9 cellular contexts compared by ENCODE assay signal in genomic region chr22:41524283-41524682, GRCh38. TPM values are rescaled to one million over a fixed set of nuclear protein-coding genes. Genes with fewer than 3 reads are reported as not detected.
A peak's percentile ranks its signal among the peaks of the same experiment; 100 is the strongest.
DNase-seq lines count a peak whose midpoint lies in the region; ATAC-seq and TF ChIP-seq lines count a peak whose summit lies in the region.
"Had no signal": no experiment of that assay in that cellular context is flagged by ENCODE, and none has a peak within 500 bp of the region (broad histone marks: within the 10 kb centered on the region; RNA-seq: fewer than 3 reads in every experiment).

No MANE protein-coding gene starts in this region.

- no peak overlapping the region for H3K9ac ChIP-seq in muscle layer of colon (ENCODE audit: low read length)

- intact Hi-C loops in Right ventricle myocardium inferior (cut with DNase I), result loop anchor here (2.0 kb wide), 1 partner anchor 119 kb away; no protein-coding TSS in a partner anchor
- intact Hi-C loops in cardiac septum (cut with DNase I), result no loop called here
- intact Hi-C loops in dorsolateral prefrontal cortex (cut with DNase I), result no loop called here
- intact Hi-C loops in aorta (cut with DNase I), result loop anchor here in 1 of 2 donors (5.0 to 10.0 kb wide), 2 partner anchors 42 to 239 kb away; partner anchors contain the start of gene RANGAP1

- H3K36me3 ChIP-seq in muscle layer of colon (ENCODE audit: insufficient read depth, low read length), result peaks cover 57% of the 10 kb centered on the region
- H3K36me3 ChIP-seq in aorta (ENCODE audit: control insufficient read depth in 1 of 2, insufficient read depth in 2 of 2, low read length in 1 of 2), result no peaks in the 10 kb centered on the region

- peak overlapping the region in 2 of 59 donors; percentile 2 to 6 for H3K4me3 ChIP-seq in dorsolateral prefrontal cortex
- H3K4me3 ChIP-seq in muscle layer of colon (ENCODE audit: low read depth in 1 of 2, low read length in 2 of 2), result no peak overlapping the region
- no peak overlapping the region for H3K4me3 ChIP-seq in aorta (ENCODE audit: low read length in 2 of 2)

- peak; percentile 51 for ATAC-seq in Right ventricle myocardium inferior
- ATAC-seq in aorta (ENCODE audit: low FRiP score), result peak; percentile 75
- no peak for ATAC-seq in HG02840 (IDR thresholded peaks at IDR 0.05; ENCODE audit: low FRiP score, unreplicated experiment)
- no peak for ATAC-seq in HG03520 (IDR thresholded peaks at IDR 0.05; ENCODE audit: unreplicated experiment)

- no peaks in the 10 kb centered on the region for H3K9me3 ChIP-seq in muscle layer of colon (ENCODE audit: low read length)
- H3K9me3 ChIP-seq in aorta (ENCODE audit: control insufficient read depth, low read length), result no peaks in the 10 kb centered on the region

- H3K27me3 ChIP-seq in dorsolateral prefrontal cortex (no peaks in the 10 kb centered on the region), muscle layer of colon (ENCODE audit: control insufficient read depth in 1 of 2, insufficient read depth in 2 of 2, low read length in 2 of 2) (no peaks in the 10 kb centered on the region), aorta (ENCODE audit: control insufficient read depth in 1 of 2, insufficient read depth in 2 of 2, low read length in 1 of 2) (no peaks in the 10 kb centered on the region)

- H3K4me1 ChIP-seq in muscle layer of colon (ENCODE audit: insufficient read depth, low read length) (peaks cover 38% of the 10 kb centered on the region), aorta (ENCODE audit: control insufficient read depth in 1 of 2, insufficient read depth in 2 of 2, low read length in 2 of 2) (no peaks in the 10 kb centered on the region)

- 10 to 11% methylated on average over 12 of the region's 12 CpGs for WGBS in aorta, 2 donors

- H3K27ac ChIP-seq in dorsolateral prefrontal cortex, result peak overlapping the region; percentile 58 to 99 (median 90)
- peak overlapping the region; percentile 61 for H3K27ac ChIP-seq in muscle layer of colon (ENCODE audit: low read depth, low read length)
- peak overlapping the region; percentile 50 to 78 for H3K27ac ChIP-seq in aorta (ENCODE audit: low read depth in 1 of 2, low read length in 2 of 2)

- DNase-seq in Right ventricle myocardium inferior (ENCODE audit: missing footprints) (peak; percentile 86), cardiac septum (ENCODE audit: low spot score) (no peak), dorsolateral prefrontal cortex (peak in 2 of 10 donors; percentile 56 to 57), aorta (peak; percentile 84 to 89), SK-N-DZ (ENCODE audit: low spot score) (no peak)

- no peak for TF ChIP-seq CTCF in dorsolateral prefrontal cortex (IDR thresholded peaks at IDR 0.05 in 54 of 56, conservative IDR thresholded peaks at IDR 0.05 in 2 of 56; ENCODE audit: low read depth in 1 of 56, partially characterized antibody in 56 of 56)

RNA-seq across cellular contexts. Expression of gene POLR3H, which starts 20.0 kb away (rescaled TPM):
- total RNA-seq in Right ventricle myocardium inferior (20.1 TPM), cardiac septum (18.6 TPM), dorsolateral prefrontal cortex (10 to 100 TPM; 47.5 to 93.1 (median 62.0) TPM), aorta (10 to 100 TPM; 25.3 to 29.2 TPM)
- polyA plus RNA-seq in aorta, result 10 to 100 TPM in 1 of 2 donors, 1 to 10 TPM in 1; 9.4 to 21.0 TPM
- 30.7 and 33.7 TPM in 2 replicates for polyA plus RNA-seq in SK-N-DZ (2014; cell fraction: cytosol; rRNA removed)
- polyA plus RNA-seq in SK-N-DZ (2014; cell fraction: nucleus; rRNA removed), result 20.4 and 33.4 TPM in 2 replicates

RNA-seq across cellular contexts. Expression of gene CSDC2, which starts 36.5 kb away (rescaled TPM):
- total RNA-seq in Right ventricle myocardium inferior (265 TPM), cardiac septum (115 TPM), dorsolateral prefrontal cortex (10 to 100 TPM in 111 of 120 experiments, 1 to 10 TPM in 9; 7.0 to 30.7 (median 15.7) TPM), aorta (10 to 100 TPM; 28.2 to 76.9 TPM)
- 100 to 1,000 TPM in 1 of 2 donors, 10 to 100 TPM in 1; 19.2 to 129 TPM for polyA plus RNA-seq in aorta
- 2.9 TPM in 2 replicates for polyA plus RNA-seq in SK-N-DZ (2014; cell fraction: cytosol; rRNA removed)
- 2.4 and 3.1 TPM in 2 replicates for polyA plus RNA-seq in SK-N-DZ (2014; cell fraction: nucleus; rRNA removed)
- total RNA-seq: T-helper 1 cell treated with Interleukin-12 subunit alpha and Interleukin-12 subunit beta and Interleukin-4 antibody, amounts not matched to agents 30 ng/mL and 1 ng/mL, for 36 hours had no signal

RNA-seq across cellular contexts. Expression of gene ACO2, which starts 55.4 kb away (rescaled TPM):
- total RNA-seq in Right ventricle myocardium inferior, result 810 TPM
- 662 TPM for total RNA-seq in cardiac septum
- 100 to 1,000 TPM; 173 to 339 (median 261) TPM for total RNA-seq in dorsolateral prefrontal cortex
- 10 to 100 TPM; 53.7 to 60.7 TPM for total RNA-seq in aorta
- 10 to 100 TPM; 39.5 to 49.6 TPM for polyA plus RNA-seq in aorta
- polyA plus RNA-seq in SK-N-DZ (2014; cell fraction: cytosol; rRNA removed), result 62.2 and 66.7 TPM in 2 replicates
- polyA plus RNA-seq in SK-N-DZ (2014; cell fraction: nucleus; rRNA removed), result 53.0 and 66.4 TPM in 2 replicates

RNA-seq across cellular contexts. Expression of gene PHF5A, which starts 55.8 kb away (rescaled TPM):
- total RNA-seq in Right ventricle myocardium inferior, result 25.5 TPM
- total RNA-seq in cardiac septum, result 22.0 TPM
- total RNA-seq in dorsolateral prefrontal cortex, result 10 to 100 TPM; 10.3 to 36.8 (median 22.3) TPM
- 10 to 100 TPM; 22.5 to 27.0 TPM for total RNA-seq in aorta
- 10 to 100 TPM; 29.8 to 43.1 TPM for polyA plus RNA-seq in aorta
- polyA plus RNA-seq in SK-N-DZ (2014; cell fraction: cytosol; rRNA removed), result 178 and 199 TPM in 2 replicates
- 61.7 and 117 TPM in 2 replicates for polyA plus RNA-seq in SK-N-DZ (2014; cell fraction: nucleus; rRNA removed)

Comparison
In these comparisons a context has a peak if more than half of its experiments do, and no peak if none do; other contexts are left out.
1. DNase-seq: peak in Right ventricle myocardium inferior (single experiment) and aorta (2 of 2); none in cardiac septum (single experiment) and SK-N-DZ (single experiment).
2. ATAC-seq: peak in Right ventricle myocardium inferior (single experiment) and aorta (single experiment); none in HG02840 (single experiment) and HG03520 (single experiment).
3. Peak in every context shown above with its lines, with median percentiles within 50 percentile points of each other: H3K27ac ChIP-seq.